ENCODE assay signal across 8 cellular contexts in the genomic region with DNA sequence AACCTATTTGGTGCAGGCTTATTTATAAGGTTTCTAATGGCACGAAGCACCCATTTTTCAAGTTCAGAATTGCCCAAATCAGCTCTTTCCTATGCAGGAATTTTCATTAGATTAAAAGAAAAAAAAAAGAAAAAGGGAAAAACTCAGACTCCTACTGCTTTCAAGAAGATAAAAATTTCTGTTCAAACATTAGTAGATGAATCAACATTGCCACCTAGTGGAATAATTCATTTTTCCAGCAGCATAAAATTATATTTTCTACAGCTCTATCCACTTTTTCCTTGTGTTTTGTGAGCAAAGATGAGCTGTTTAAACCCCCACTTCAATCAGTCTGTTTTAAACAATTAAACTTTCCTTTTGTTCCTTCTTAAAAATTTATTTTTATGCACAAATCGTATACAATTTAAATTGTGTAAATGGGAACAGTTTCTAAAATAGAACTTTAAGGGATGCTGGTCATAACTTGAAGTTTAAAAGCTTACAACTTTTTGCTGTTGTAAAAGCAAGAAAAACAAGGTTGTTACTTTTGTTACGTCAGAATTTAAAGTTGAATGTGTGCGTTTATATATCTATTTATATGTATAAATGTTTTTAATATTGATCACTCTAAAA.
DNase-seq lines count a peak whose midpoint lies in the region; ATAC-seq and TF ChIP-seq lines count a peak whose summit lies in the region.

No MANE protein-coding gene starts in this region.

- no peak overlapping the region for H3K4me3 ChIP-seq in CD4-positive, CD25-positive, alpha-beta regulatory T cell (ENCODE audit: low read depth, low read length)
- H3K4me3 ChIP-seq in foreskin fibroblast (ENCODE audit: low read depth in 1 of 2, low read length in 2 of 2) (no peak overlapping the region), thoracic aorta (no peak overlapping the region)

- DNase-seq in CD4-positive, CD25-positive, alpha-beta regulatory T cell, result peak in 2 of 3 donors; percentile 5 to 23
- DNase-seq in RKO (ENCODE audit: low spot score) (peak; percentile 55), foreskin fibroblast (peak; percentile 1 to 30), thoracic aorta (ENCODE audit: low spot score) (no peak), NCI-H1048 (lab: John Stamatoyannopoulos, UW) (no peak)
- no peak for DNase-seq in activated CD8-positive, alpha-beta memory T cell treated with anti-CD3 and anti-CD28 coated beads, Interleukin-2, amount 50 U/mL, for 4 hours

- H3K4me1 Mint-ChIP-seq in CD4-positive, CD25-positive, alpha-beta regulatory T cell, result no peaks in the 10 kb centered on the region

- TF ChIP-seq CTCF in foreskin fibroblast (IDR thresholded peaks at IDR 0.05; ENCODE audit: low read depth, low read length) (peak; percentile 31), thoracic aorta (IDR thresholded peaks at IDR 0.05) (peak; percentile 36)

- no peaks in the 10 kb centered on the region for H3K4me1 ChIP-seq in CD4-positive, CD25-positive, alpha-beta regulatory T cell (ENCODE audit: control insufficient read depth, insufficient read depth, low read length, poor library complexity, severe bottlenecking)
- H3K4me1 ChIP-seq in thoracic aorta (ENCODE audit: control insufficient read depth in 1 of 2, low read depth in 2 of 2), result no peaks in the 10 kb centered on the region

- H3K27me3 ChIP-seq in CD4-positive, CD25-positive, alpha-beta regulatory T cell (ENCODE audit: control insufficient read depth, insufficient read depth, low read length), result no peaks in the 10 kb centered on the region
- no peaks in the 10 kb centered on the region for H3K27me3 ChIP-seq in thoracic aorta (replicated peaks; ENCODE audit: insufficient read depth)

- H3K9me3 Mint-ChIP-seq in CD4-positive, CD25-positive, alpha-beta regulatory T cell, result peaks cover 0 to 1% (median 0%) of the 10 kb centered on the region in 7 donors

- no peaks in the 10 kb centered on the region for H3K9me3 ChIP-seq in CD4-positive, CD25-positive, alpha-beta regulatory T cell (ENCODE audit: control insufficient read depth in 2 of 2, low read length in 2 of 2)
- H3K9me3 ChIP-seq in thoracic aorta, result no peaks in the 10 kb centered on the region

- no peak overlapping the region for H3K4me3 Mint-ChIP-seq in CD4-positive, CD25-positive, alpha-beta regulatory T cell

- no peak overlapping the region for H3K27ac Mint-ChIP-seq in CD4-positive, CD25-positive, alpha-beta regulatory T cell

- no peaks in the 10 kb centered on the region for H3K36me3 ChIP-seq in CD4-positive, CD25-positive, alpha-beta regulatory T cell (ENCODE audit: control insufficient read depth, insufficient read depth, low read length)
- no peaks in the 10 kb centered on the region for H3K36me3 ChIP-seq in thoracic aorta

- no peak for ATAC-seq in CD4-positive, CD25-positive, alpha-beta regulatory T cell (ENCODE audit: low read depth in 2 of 2)
- ATAC-seq in HG02798 (IDR thresholded peaks at IDR 0.05; ENCODE audit: poor library complexity, unreplicated experiment), result peak; percentile 42
- no peak for ATAC-seq in thoracic aorta (ENCODE audit: insufficient number of reproducible peaks, low FRiP score, low read depth)
- no peak for ATAC-seq in GM18861 (IDR thresholded peaks at IDR 0.05; ENCODE audit: unreplicated experiment)

- H3K36me3 Mint-ChIP-seq in CD4-positive, CD25-positive, alpha-beta regulatory T cell, result no peaks in the 10 kb centered on the region

- no peaks in the 10 kb centered on the region for H3K27me3 Mint-ChIP-seq in CD4-positive, CD25-positive, alpha-beta regulatory T cell

- no peak overlapping the region for H3K27ac ChIP-seq in CD4-positive, CD25-positive, alpha-beta regulatory T cell (ENCODE audit: insufficient read depth, low read length, poor library complexity, severe bottlenecking)
- H3K27ac ChIP-seq in thoracic aorta, result no peak overlapping the region

Comparison
In these comparisons a context has a peak if more than half of its experiments do, and no peak if none do; other contexts are left out.
1. DNase-seq: peak in CD4-positive, CD25-positive, alpha-beta regulatory T cell (2 of 3), RKO (single experiment) and foreskin fibroblast (2 of 2); none in thoracic aorta (single experiment), NCI-H1048 (single experiment) and activated CD8-positive, alpha-beta memory T cell treated with anti-CD3 and anti-CD28 coated beads, Interleukin-2, amount 50 U/mL, for 4 hours (single experiment).